25 cellular contexts compared by ENCODE assay signal in genomic region chr13:58979851-58980250, GRCh38.
"Had no signal": no experiment of that assay in that cellular context is flagged by ENCODE, and none has a peak within 500 bp of the region (broad histone marks: within the 10 kb centered on the region; RNA-seq: fewer than 3 reads in every experiment).

No MANE protein-coding gene starts in this region.

- H3K4me1 ChIP-seq: left ventricle myocardium inferior, neural progenitor cell, pancreas, prostate gland, sigmoid colon, tibial nerve, uterus had no signal

- H3K4me2 ChIP-seq: neural progenitor cell had no signal

- H3K36me3 ChIP-seq: left ventricle myocardium inferior, neural progenitor cell, pancreas, prostate gland, sigmoid colon, tibial nerve, uterus had no signal

- ATAC-seq: natural killer cell; pancreas; right cardiac atrium; stimulated activated memory B cell treated with anti-CD40 and anti-IgM and Interleukin-4, amounts not matched to agents 10 μg/mL and 1 μg/mL and 100 μg/mL, for 72 hours; stimulated activated naive CD8-positive, alpha-beta T cell treated with anti-CD3 and anti-CD28 coated beads, Interleukin-15, amount 100 ng/mL, for 72 hours had no signal

- H2AFZ ChIP-seq: neural progenitor cell had no signal

- H3K27me3 ChIP-seq: neural progenitor cell, pancreas, sigmoid colon, tibial nerve, uterus had no signal

- H3K9me3 ChIP-seq: pancreas, prostate gland, tibial nerve, uterus had no signal

- FAIRE-seq: pancreas, small intestine had no signal

- H3K9ac ChIP-seq: neural progenitor cell had no signal

- H3K27ac ChIP-seq: left ventricle myocardium inferior, neural progenitor cell, pancreas, prostate gland, sigmoid colon, tibial nerve, uterus had no signal

- H3K4me3 ChIP-seq: left ventricle myocardium inferior, lung, neural progenitor cell, pancreas, prostate gland, sigmoid colon, tibial nerve, uterus had no signal

- DNase-seq: islet precursor cell; left ventricle myocardium inferior; mesendoderm; naive B cell; natural killer cell; nephron progenitor cell; pancreas; posterior cingulate gyrus; retina; right cardiac atrium; sigmoid colon; small intestine; stimulated activated CD4-positive, alpha-beta T cell treated with anti-CD3 and anti-CD28 coated beads, Interleukin-1b, Interleukin-23, amount 100 ng/mL, for 48 hours; stimulated activated CD4-positive, alpha-beta T cell treated with anti-CD3 and anti-CD28 coated beads, Interleukin-2, amount 100 ng/mL, for 48 hours; stimulated activated CD4-positive, alpha-beta T cell treated with anti-CD3 and anti-CD28 coated beads, Interleukin-4, amount 100 ng/mL, for 4 hours; stimulated activated CD8-positive, alpha-beta memory T cell treated with anti-CD3 and anti-CD28 coated beads, Interleukin-4, amount 100 ng/mL, for 48 hours; stimulated activated naive CD4-positive, alpha-beta T cell treated with Interleukin-2 at 50 U/mL for 16 hours; stimulated activated naive CD8-positive, alpha-beta T cell treated with anti-CD3 and anti-CD28 coated beads, Interleukin-15, amount 100 ng/mL, for 72 hours; substantia nigra; uterus had no signal
